ENCODE assay signal across 10 cellular contexts in the genomic region with DNA sequence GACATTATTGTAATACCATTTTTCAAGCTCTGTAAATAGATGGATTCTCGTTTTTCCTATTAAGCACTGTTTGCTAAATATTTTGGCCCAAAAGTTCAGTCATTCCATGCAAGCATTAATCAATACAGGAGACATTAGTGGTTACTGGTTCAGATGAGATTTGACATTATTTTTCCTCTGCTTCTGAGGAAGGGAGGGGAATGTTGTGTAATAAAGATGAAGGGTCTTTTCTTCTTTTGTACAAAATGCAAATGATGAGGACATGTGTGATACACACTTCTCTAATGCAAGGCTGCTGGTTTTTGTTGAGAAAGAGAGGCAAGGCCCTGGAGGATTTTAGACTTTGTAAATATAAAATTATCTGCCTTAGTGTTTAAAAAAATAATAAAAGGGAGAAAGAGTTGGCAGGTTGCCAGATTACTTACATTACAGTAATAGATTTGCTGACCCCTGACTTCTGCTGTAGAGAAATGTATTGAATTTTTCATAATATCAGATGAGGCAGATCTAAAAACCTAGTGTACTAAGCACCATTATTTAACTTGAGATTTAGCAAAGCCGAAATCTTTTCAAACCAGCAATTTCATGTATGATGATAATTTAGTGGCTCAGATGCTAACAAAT.
DNase-seq lines count a peak whose midpoint lies in the region; ATAC-seq, FAIRE-seq and TF ChIP-seq lines count a peak whose summit lies in the region.
"Had no signal": no experiment of that assay in that cellular context is flagged by ENCODE, and none has a peak within 500 bp of the region (broad histone marks: within the 10 kb centered on the region; RNA-seq: fewer than 3 reads in every experiment).

No MANE protein-coding gene starts in this region.

- H3K27me3 ChIP-seq in tibial nerve (no peaks in the 10 kb centered on the region), small intestine (ENCODE audit: control insufficient read depth in 2 of 2, insufficient read depth in 2 of 2, low read length in 2 of 2) (no peaks in the 10 kb centered on the region)

- FAIRE-seq in small intestine (lab: Jason Lieb, UNC): no peak
- FAIRE-seq: endometrium had no signal

- 39 to 47% methylated on average over 2 of the region's 2 CpGs for WGBS in tibial nerve, 2 donors
- 49 to 60% (median 52%) methylated on average over 2 of the region's 2 CpGs for WGBS in small intestine, 3 donors

- H3K4me3 Mint-ChIP-seq in activated naive CD4-positive, alpha-beta T cell treated with anti-CD3 and anti-CD28 coated beads, Interleukin-2, amount 50 U/mL, for 24 hours: peak overlapping the region; percentile 12
- H3K4me3 Mint-ChIP-seq in T-helper 17 cell (no peak overlapping the region), immature natural killer cell (no peak overlapping the region)

- H3K4me1 ChIP-seq in tibial nerve (peaks cover 5 to 88% (median 69%) of the 10 kb centered on the region in 4 donors), small intestine (ENCODE audit: control insufficient read depth in 2 of 2, insufficient read depth in 1 of 2, low read depth in 1 of 2, low read length in 1 of 2) (peaks cover 9 to 19% of the 10 kb centered on the region in 2 donors)

- H3K36me3 ChIP-seq in tibial nerve (peaks cover 0 to 20% (median 4%) of the 10 kb centered on the region in 3 donors), small intestine (ENCODE audit: control insufficient read depth in 2 of 2, insufficient read depth in 2 of 2, low read length in 2 of 2) (peaks cover 3 to 6% of the 10 kb centered on the region in 2 donors)

- no peak for DNase-seq in activated naive CD4-positive, alpha-beta T cell treated with anti-CD3 and anti-CD28 coated beads, Interleukin-2, amount 50 U/mL, for 16 hours
- DNase-seq in T-helper 17 cell: no peak
- DNase-seq in immature natural killer cell: no peak
- no peak for DNase-seq in tibial nerve (ENCODE audit: low spot score in 2 of 2)
- DNase-seq in small intestine: no peak
- DNase-seq in NK-92 treated with Interleukin-12 subunit alpha and Interleukin-12 subunit beta, amount 100 ng/mL, for 24 hours (lab: John Stamatoyannopoulos, UW): no peak
- DNase-seq: activated CD4-positive, alpha-beta T cell treated with anti-CD3 and anti-CD28 coated beads, Interleukin-2, amount 50 U/mL, for 1 hour had no signal

- TF ChIP-seq CTCF in tibial nerve (IDR thresholded peaks at IDR 0.05): no peak

- no peaks in the 10 kb centered on the region for H3K27me3 Mint-ChIP-seq in activated naive CD4-positive, alpha-beta T cell treated with anti-CD3 and anti-CD28 coated beads, Interleukin-2, amount 50 U/mL, for 24 hours
- H3K27me3 Mint-ChIP-seq in T-helper 17 cell (no peaks in the 10 kb centered on the region), immature natural killer cell (ENCODE audit: low read depth in 3 of 3) (no peaks in the 10 kb centered on the region)

- no peak for TF ChIP-seq EP300 in tibial nerve (IDR thresholded peaks at IDR 0.05)

- peak overlapping the region; percentile 38 to 85 (median 78) for H3K27ac ChIP-seq in tibial nerve
- H3K27ac ChIP-seq in small intestine (ENCODE audit: low read depth in 1 of 2, low read length in 1 of 2): no peak overlapping the region

- TF ChIP-seq POLR2A in tibial nerve (IDR thresholded peaks at IDR 0.05): no peak

- peak overlapping the region; percentile 85 for H3K27ac Mint-ChIP-seq in activated naive CD4-positive, alpha-beta T cell treated with anti-CD3 and anti-CD28 coated beads, Interleukin-2, amount 50 U/mL, for 24 hours
- H3K27ac Mint-ChIP-seq in T-helper 17 cell (peak overlapping the region; percentile 95), immature natural killer cell (peak overlapping the region in 5 of 6 donors; percentile 5 to 74 (median 41))

- H3K4me1 Mint-ChIP-seq in activated naive CD4-positive, alpha-beta T cell treated with anti-CD3 and anti-CD28 coated beads, Interleukin-2, amount 50 U/mL, for 24 hours: peaks cover 86% of the 10 kb centered on the region
- H3K4me1 Mint-ChIP-seq in T-helper 17 cell (peaks cover 28% of the 10 kb centered on the region), immature natural killer cell (peaks cover 41 to 48% of the 10 kb centered on the region in 2 donors)

- H3K9me3 Mint-ChIP-seq in activated naive CD4-positive, alpha-beta T cell treated with anti-CD3 and anti-CD28 coated beads, Interleukin-2, amount 50 U/mL, for 24 hours: peaks cover 4% of the 10 kb centered on the region
- no peaks in the 10 kb centered on the region for H3K9me3 Mint-ChIP-seq in immature natural killer cell

- ATAC-seq in T-helper 17 cell (no peak), GM19455 (IDR thresholded peaks at IDR 0.05; ENCODE audit: unreplicated experiment) (no peak)

- H3K4me3 ChIP-seq in tibial nerve (no peak overlapping the region), small intestine (ENCODE audit: low read depth in 1 of 2, low read length in 2 of 2) (no peak overlapping the region)

- H3K36me3 Mint-ChIP-seq in activated naive CD4-positive, alpha-beta T cell treated with anti-CD3 and anti-CD28 coated beads, Interleukin-2, amount 50 U/mL, for 24 hours: peaks cover 40% of the 10 kb centered on the region
- H3K36me3 Mint-ChIP-seq in T-helper 17 cell (ENCODE audit: low read depth) (peaks cover 3% of the 10 kb centered on the region), immature natural killer cell (peaks cover 20 to 37% (median 21%) of the 10 kb centered on the region in 3 donors)

- no peaks in the 10 kb centered on the region for H3K9me3 ChIP-seq in T-helper 17 cell (ENCODE audit: control insufficient read depth, low read length, poor library complexity, severe bottlenecking)
- H3K9me3 ChIP-seq in tibial nerve: no peaks in the 10 kb centered on the region
- no peaks in the 10 kb centered on the region for H3K9me3 ChIP-seq in small intestine (ENCODE audit: control insufficient read depth, low read depth)

Comparison
In these comparisons a context has a peak if more than half of its experiments do, and no peak if none do; other contexts are left out.
1. H3K27ac Mint-ChIP-seq: peak in every context shown above with its lines; median percentile 95 in T-helper 17 cell; 85 in activated naive CD4-positive, alpha-beta T cell treated with anti-CD3 and anti-CD28 coated beads, Interleukin-2, amount 50 U/mL, for 24 hours; 41 in immature natural killer cell.
2. H3K27ac ChIP-seq: peak in tibial nerve (4 of 4); none in small intestine (0 of 2).